8 cellular contexts compared by ENCODE assay signal in the genomic region with DNA sequence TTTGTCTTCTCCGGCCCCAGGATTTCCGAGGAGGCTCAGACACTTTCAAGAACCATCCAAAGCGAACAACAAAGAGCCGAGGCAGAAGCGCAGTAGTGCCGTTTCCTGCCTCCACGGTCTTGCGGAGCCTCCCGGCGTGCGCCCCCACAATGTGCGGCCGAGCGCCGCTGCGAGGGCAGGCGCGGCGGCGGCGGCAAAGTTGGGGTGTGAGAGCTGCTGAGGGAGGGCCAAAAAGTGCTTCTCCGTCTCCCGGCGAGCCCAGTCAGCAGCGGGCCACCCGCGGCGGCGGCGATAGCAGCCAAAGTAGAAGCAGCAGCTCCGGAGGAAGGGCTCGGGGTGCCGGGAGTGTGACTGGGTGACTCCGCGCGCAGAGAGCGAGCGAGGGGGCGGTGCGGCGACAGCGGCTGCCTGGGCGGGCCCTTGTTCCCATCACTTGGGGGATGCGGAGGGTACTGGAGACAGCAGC.
DNase-seq lines count a peak whose midpoint lies in the region; ATAC-seq and TF ChIP-seq lines count a peak whose summit lies in the region.

No MANE protein-coding gene starts in this region.

- H4K8ac ChIP-seq in mesendoderm (ENCODE audit: low read depth, low read length): no peak overlapping the region

- no peak for TF ChIP-seq POLR2A in transverse colon (IDR thresholded peaks at IDR 0.05)

- H2BK5ac ChIP-seq in mesendoderm (ENCODE audit: low read length): peak overlapping the region; percentile 55

- peak overlapping the region; percentile 89 for H3K23ac ChIP-seq in mesendoderm (ENCODE audit: low read length)

- H3K36me3 ChIP-seq in mesendoderm (ENCODE audit: control insufficient read depth, insufficient read depth, low read length): no peaks in the 10 kb centered on the region
- H3K36me3 ChIP-seq in transverse colon: no peaks in the 10 kb centered on the region

- no peak for TF ChIP-seq CTCF in epithelial cell of proximal tubule (conservative IDR thresholded peaks at IDR 0.05; ENCODE audit: low read depth, low read length)
- TF ChIP-seq CTCF in transverse colon (IDR thresholded peaks at IDR 0.05): no peak

- no CpG with 5 or more reads among the region's 44 CpGs for whole genome bisulfite sequencing in mesendoderm (ENCODE audit: extremely low coverage, insufficient coverage, low lambda C conversion rate)
- 3% methylated on average over 39 of the region's 44 CpGs; no CpG with 5 or more reads in 1 of the 2 donors for WGBS in transverse colon (ENCODE audit: low coverage in 1 of 2), 2 donors

- intact Hi-C loops in transverse colon (cut with DNase I; ENCODE audit: low total_unique reads): no loop called here

- H2BK15ac ChIP-seq in mesendoderm (replicated peaks; ENCODE audit: low read depth): no peak overlapping the region

- H3K27me3 ChIP-seq in mesendoderm (ENCODE audit: insufficient read depth, low read length, poor library complexity) (no peaks in the 10 kb centered on the region), transverse colon (peaks cover 12% of the 10 kb centered on the region)

- H2AK5ac ChIP-seq in mesendoderm (ENCODE audit: low read length): no peak overlapping the region

- in situ Hi-C loops in G401 (cut with HindIII; ENCODE audit: low sequenced_read_pairs) (no loop called here), SK-MEL-5 (cut with HindIII; ENCODE audit: low pct_unique_long_range_greater_than_20kb, low sequenced_read_pairs) (no loop called here), transverse colon (cut with MboI; ENCODE audit: low pct_ligation_motif_present in 1 of 4, low pct_unique_long_range_greater_than_20kb in 1 of 4, low sequenced_read_pairs in 3 of 4) (no loop called here)

- H3K79me1 ChIP-seq in mesendoderm (ENCODE audit: low read length): no peaks in the 10 kb centered on the region

- DNase-seq in G401 (ENCODE audit: low spot score) (peak; percentile 65), SK-MEL-5 (ENCODE audit: low read depth, low spot score) (peak; percentile 46), epithelial cell of proximal tubule (ENCODE audit: low read depth) (no peak), mesendoderm (peak; percentile 79), transverse colon (peak; percentile 31), mesenteric fat pad (ENCODE audit: low spot score) (no peak), HuH-7.5 (ENCODE audit: low spot score) (no peak)

- H3K79me2 ChIP-seq in mesendoderm (ENCODE audit: control insufficient read depth, insufficient read depth, low read length): peaks cover 26% of the 10 kb centered on the region

- no peaks in the 10 kb centered on the region for H3K4me1 ChIP-seq in mesendoderm (ENCODE audit: control insufficient read depth, low read depth, low read length)
- peaks cover 0 to 23% (median 4%) of the 10 kb centered on the region in 4 donors for H3K4me1 ChIP-seq in transverse colon

- H3K18ac ChIP-seq in mesendoderm (ENCODE audit: low read length): peak overlapping the region; percentile 75

- no peak overlapping the region for H2BK120ac ChIP-seq in mesendoderm (ENCODE audit: low read depth, low read length)

- H3K4me3 ChIP-seq in epithelial cell of proximal tubule (ENCODE audit: low read depth, low read length): peak overlapping the region; percentile 63
- peak overlapping the region; percentile 90 for H3K4me3 ChIP-seq in mesendoderm (ENCODE audit: low read length)
- peak overlapping the region; percentile 49 to 64 (median 58) for H3K4me3 ChIP-seq in transverse colon

- TF ChIP-seq EP300 in transverse colon (IDR thresholded peaks at IDR 0.05; ENCODE audit: low read depth): no peak

- no peak overlapping the region for H4K5ac ChIP-seq in mesendoderm (ENCODE audit: low read length)

- H3K56ac ChIP-seq in mesendoderm (ENCODE audit: low read length): peak overlapping the region; percentile 92

- H3K9me3 ChIP-seq in transverse colon: no peaks in the 10 kb centered on the region

- peak; percentile 48 for ATAC-seq in HG02642 (IDR thresholded peaks at IDR 0.05; ENCODE audit: poor library complexity, unreplicated experiment)

- H3K4ac ChIP-seq in mesendoderm (ENCODE audit: low read depth, low read length): no peak overlapping the region

- H3K27ac ChIP-seq in mesendoderm (ENCODE audit: low read depth, low read length) (peak overlapping the region; percentile 97), transverse colon (peak overlapping the region; percentile 81 to 90 (median 88))

- H3K9ac ChIP-seq in mesendoderm (ENCODE audit: low read length): peak overlapping the region; percentile 86

- peak overlapping the region; percentile 94 for H3K4me2 ChIP-seq in mesendoderm (ENCODE audit: low read length)

Comparison
In these comparisons a context has a peak if more than half of its experiments do, and no peak if none do; other contexts are left out.
1. DNase-seq: peak in G401 (single experiment), SK-MEL-5 (single experiment), mesendoderm (single experiment) and transverse colon (single experiment); none in epithelial cell of proximal tubule (single experiment), mesenteric fat pad (single experiment) and HuH-7.5 (single experiment).
2. Peak in every context shown above with its lines, with median percentiles within 50 percentile points of each other: H3K4me3 ChIP-seq.